In the genomic region with DNA sequence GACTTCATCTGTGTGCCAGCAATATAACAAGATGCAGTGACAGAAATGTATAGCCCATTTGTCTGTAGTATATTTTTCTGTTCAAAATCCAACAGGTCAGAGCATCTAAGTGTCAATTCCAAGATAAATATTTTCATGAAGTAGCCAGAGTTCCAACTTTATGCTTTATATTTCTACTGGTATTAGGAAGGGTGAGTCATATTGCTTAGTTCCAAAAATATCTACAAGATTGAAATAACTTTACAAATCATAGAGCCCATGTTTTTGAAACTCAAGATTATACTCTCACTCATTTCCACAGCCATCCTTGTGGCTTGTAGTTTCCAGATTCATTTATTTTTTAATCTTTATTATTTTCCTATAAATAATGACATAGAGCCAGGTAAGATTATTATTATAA, we compare ENCODE assay signal across 10 cellular contexts.
"Had no signal": no experiment of that assay in that cellular context is flagged by ENCODE, and none has a peak within 500 bp of the region (broad histone marks: within the 10 kb centered on the region; RNA-seq: fewer than 3 reads in every experiment).

No MANE protein-coding gene starts in this region.

- DNase-seq: activated CD4-positive, alpha-beta memory T cell treated with anti-CD3 and anti-CD28 coated beads, Interleukin-2, amount 10 ng/mL, durations not matched to agents 7 days and 5 days; activated gamma-delta T cell treated with Interleukin-2 at 50 U/mL for 16 hours; activated naive CD8-positive, alpha-beta T cell treated with anti-CD3 and anti-CD28 coated beads, Interleukin-2, amount 10 ng/mL, durations not matched to agents 7 days and 5 days; activated T-cell treated with anti-CD3 and anti-CD28 coated beads, Interleukin-2, amount 50 U/mL, for 72 hours; kidney; ovary; T-cell; T1000 had no signal

- H3K4me3 ChIP-seq: ovary, SK-N-MC, tibial nerve had no signal

- ATAC-seq: activated T-cell treated with anti-CD3 and anti-CD28 coated beads, Interleukin-2, amount 50 U/mL, for 72 hours; T-cell had no signal
